In genomic region chr7:75830978-75831377, GRCh38 we compare ENCODE assay signal across 41 cellular contexts. TPM values are rescaled to one million over a fixed set of nuclear protein-coding genes. Genes with fewer than 3 reads are reported as not detected.
"Had no signal": no experiment of that assay in that cellular context is flagged by ENCODE, and none has a peak within 500 bp of the region (broad histone marks: within the 10 kb centered on the region; RNA-seq: fewer than 3 reads in every experiment).

No MANE protein-coding gene starts in this region.

- H3K36me3 Mint-ChIP-seq: activated CD4-positive, alpha-beta memory T cell treated with anti-CD3 and anti-CD28 coated beads for 36 hours; activated naive CD4-positive, alpha-beta T cell treated with anti-CD3 and anti-CD28 coated beads, Interleukin-2, amount 50 U/mL, for 72 hours; activated naive CD8-positive, alpha-beta T cell treated with anti-CD3 and anti-CD28 coated beads for 36 hours had no signal

- FAIRE-seq: astrocyte, TTC549 had no signal

- H3K4me1 Mint-ChIP-seq: activated B cell treated with CpG ODN at 0.5 μM for 24 hours; activated CD4-positive, alpha-beta T cell treated with anti-CD3 and anti-CD28 coated beads, Interleukin-2, amount 10 ng/mL, durations not matched to agents 24 days and 14 days; activated naive CD8-positive, alpha-beta T cell treated with anti-CD3 and anti-CD28 coated beads for 36 hours; activated T-helper 17 cell treated with anti-CD3 and anti-CD28 coated beads, Interleukin-2, amount 50 U/mL, for 72 hours; central memory CD8-positive, alpha-beta T cell had no signal

- H3K4me1 ChIP-seq: adrenal gland, body of pancreas, breast epithelium had no signal

- ATAC-seq: activated CD8-positive, alpha-beta T cell treated with anti-CD3 and anti-CD28 coated beads for 36 hours; activated naive CD4-positive, alpha-beta T cell treated with anti-CD3 and anti-CD28 coated beads, Interleukin-2, amount 50 U/mL, for 72 hours; activated T-cell treated with anti-CD3 and anti-CD28 coated beads, Interleukin-2, amount 50 U/mL, for 4 hours; activated T-cell treated with anti-CD3 and anti-CD28 coated beads, Interleukin-2, amount 50 U/mL, for 72 hours; activated T-helper 17 cell treated with anti-CD3 and anti-CD28 coated beads, Interleukin-2, amount 50 U/mL, for 72 hours; body of pancreas had no signal

- H3K4me3 ChIP-seq: adrenal gland, body of pancreas, breast epithelium, cardiac muscle cell had no signal

- DNase-seq: activated B cell treated with CpG ODN at 0.5 μM for 24 hours; activated CD4-positive, alpha-beta memory T cell treated with anti-CD3 and anti-CD28 coated beads for 36 hours; activated CD4-positive, alpha-beta T cell treated with anti-CD3 and anti-CD28 coated beads for 4 hours; activated CD4-positive, alpha-beta T cell treated with anti-CD3 and anti-CD28 coated beads, Interleukin-2, amount 10 ng/mL, durations not matched to agents 24 days and 14 days; activated CD4-positive, alpha-beta T cell treated with anti-CD3 and anti-CD28 coated beads, Interleukin-2, amount 50 U/mL, for 1 hour; activated CD4-positive, alpha-beta T cell treated with anti-CD3 and anti-CD28 coated beads, Interleukin-2, amount 50 U/mL, for 4 hours; activated CD4-positive, CD25-positive, alpha-beta regulatory T cell treated with anti-CD3 and anti-CD28 coated beads, Interleukin-2, amount 50 U/mL, for 72 hours; activated CD8-positive, alpha-beta memory T cell treated with anti-CD3 and anti-CD28 coated beads, Interleukin-2, amount 50 U/mL, for 4 hours; activated CD8-positive, alpha-beta T cell treated with anti-CD3 and anti-CD28 coated beads for 36 hours; activated effector memory CD4-positive, alpha-beta T cell treated with anti-CD3 and anti-CD28 coated beads, Interleukin-2, amount 50 U/mL, for 16 hours; activated gamma-delta T cell treated with Interleukin-2 at 50 U/mL for 16 hours; activated naive CD4-positive, alpha-beta T cell; activated naive CD4-positive, alpha-beta T cell treated with anti-CD3 and anti-CD28 coated beads for 36 hours; activated naive CD4-positive, alpha-beta T cell treated with anti-CD3 and anti-CD28 coated beads, Interleukin-2, amount 50 U/mL, for 16 hours; activated naive CD8-positive, alpha-beta T cell treated with anti-CD3 and anti-CD28 coated beads for 36 hours; activated T-cell treated with anti-CD3 and anti-CD28 coated beads for 4 hours; activated T-cell treated with anti-CD3 and anti-CD28 coated beads, Interleukin-2, amount 50 U/mL, for 1 hour; activated T-cell treated with anti-CD3 and anti-CD28 coated beads, Interleukin-2, amount 50 U/mL, for 4 hours; activated T-cell treated with anti-CD3 and anti-CD28 coated beads, Interleukin-2, amount 50 U/mL, for 72 hours; adrenal gland; amniotic stem cell; aorta; body of pancreas; brain microvascular endothelial cell; caudate nucleus; cerebellar nuclear complex; T-helper 2 cell; T-helper 9 cell had no signal

- H3K27me3 Mint-ChIP-seq: activated CD4-positive, alpha-beta T cell treated with anti-CD3 and anti-CD28 coated beads, Interleukin-2, amount 10 ng/mL, durations not matched to agents 24 days and 14 days; activated CD8-positive, alpha-beta T cell treated with anti-CD3 and anti-CD28 coated beads for 36 hours; activated T-helper 17 cell treated with anti-CD3 and anti-CD28 coated beads, Interleukin-2, amount 50 U/mL, for 72 hours had no signal

- H3K9me3 ChIP-seq: adrenal gland, body of pancreas, breast epithelium had no signal

- H3K27me3 ChIP-seq: adrenal gland, body of pancreas, brain microvascular endothelial cell, breast epithelium, cardiac muscle cell had no signal

- H3K36me3 ChIP-seq: adrenal gland, brain microvascular endothelial cell, breast epithelium, cardiac muscle cell had no signal

- H3K27ac Mint-ChIP-seq: activated B cell treated with CpG ODN at 0.5 μM for 24 hours; activated CD4-positive, alpha-beta memory T cell treated with anti-CD3 and anti-CD28 coated beads for 36 hours; activated CD4-positive, alpha-beta T cell treated with anti-CD3 and anti-CD28 coated beads, Interleukin-2, amount 10 ng/mL, durations not matched to agents 24 days and 14 days; activated CD8-positive, alpha-beta T cell treated with anti-CD3 and anti-CD28 coated beads for 36 hours; activated naive CD4-positive, alpha-beta T cell treated with anti-CD3 and anti-CD28 coated beads for 36 hours; activated naive CD8-positive, alpha-beta T cell treated with anti-CD3 and anti-CD28 coated beads for 36 hours; activated T-cell treated with anti-CD3 and anti-CD28 coated beads, Interleukin-2, amount 50 U/mL, for 72 hours; activated T-helper 1 cell treated with anti-CD3 and anti-CD28 coated beads, Interleukin-12 subunit alpha, Interleukin-12 subunit beta, Interleukin-2, Interleukin-4 antibody, amounts not matched to agents 30 ng/mL and 10 ng/mL and 1 ng/mL, durations not matched to agents 14 hours and 24 hours and 36 hours; activated T-helper 17 cell treated with anti-CD3 and anti-CD28 coated beads, Interleukin-2, amount 50 U/mL, for 72 hours; T-helper 1 cell treated with Interleukin-12 subunit alpha and Interleukin-12 subunit beta and Interleukin-4 antibody, amounts not matched to agents 30 μg/mL and 1 μg/mL, for 36 hours; T-helper 2 cell treated with Interferon-gamma antibody and Interleukin-4, amounts not matched to agents 5 μg/mL and 100 μg/mL, for 36 hours had no signal

- H3K9me3 Mint-ChIP-seq: activated B cell treated with CpG ODN at 0.5 μM for 24 hours; activated CD4-positive, alpha-beta memory T cell treated with anti-CD3 and anti-CD28 coated beads for 36 hours; activated CD4-positive, alpha-beta T cell treated with anti-CD3 and anti-CD28 coated beads, Interleukin-2, amount 10 ng/mL, durations not matched to agents 24 days and 14 days; activated CD8-positive, alpha-beta T cell treated with anti-CD3 and anti-CD28 coated beads for 36 hours; activated naive CD4-positive, alpha-beta T cell treated with anti-CD3 and anti-CD28 coated beads for 36 hours; activated naive CD4-positive, alpha-beta T cell treated with anti-CD3 and anti-CD28 coated beads, Interleukin-2, amount 50 U/mL, for 72 hours; activated naive CD8-positive, alpha-beta T cell treated with anti-CD3 and anti-CD28 coated beads for 36 hours; activated T-cell treated with anti-CD3 and anti-CD28 coated beads, Interleukin-2, amount 50 U/mL, for 4 hours; activated T-cell treated with anti-CD3 and anti-CD28 coated beads, Interleukin-2, amount 50 U/mL, for 72 hours; activated T-helper 1 cell treated with anti-CD3 and anti-CD28 coated beads, Interleukin-12 subunit alpha, Interleukin-12 subunit beta, Interleukin-2, Interleukin-4 antibody, amounts not matched to agents 30 ng/mL and 10 ng/mL and 1 ng/mL, durations not matched to agents 14 hours and 24 hours and 36 hours; activated T-helper 17 cell treated with anti-CD3 and anti-CD28 coated beads, Interleukin-2, amount 50 U/mL, for 72 hours; central memory CD8-positive, alpha-beta T cell; T-helper 1 cell treated with Interleukin-12 subunit alpha and Interleukin-12 subunit beta and Interleukin-4 antibody, amounts not matched to agents 30 μg/mL and 1 μg/mL, for 36 hours; T-helper 2 cell treated with Interferon-gamma antibody and Interleukin-4, amounts not matched to agents 5 μg/mL and 100 μg/mL, for 36 hours had no signal

- H3K27ac ChIP-seq: adrenal gland, body of pancreas, brain microvascular endothelial cell, breast epithelium, cardiac muscle cell, VCaP had no signal

- H3K4me3 Mint-ChIP-seq: activated B cell treated with CpG ODN at 0.5 μM for 24 hours; activated CD4-positive, alpha-beta memory T cell treated with anti-CD3 and anti-CD28 coated beads for 36 hours; activated CD4-positive, alpha-beta T cell treated with anti-CD3 and anti-CD28 coated beads, Interleukin-2, amount 10 ng/mL, durations not matched to agents 24 days and 14 days; activated CD8-positive, alpha-beta T cell treated with anti-CD3 and anti-CD28 coated beads for 36 hours; activated naive CD4-positive, alpha-beta T cell treated with anti-CD3 and anti-CD28 coated beads for 36 hours; activated naive CD8-positive, alpha-beta T cell treated with anti-CD3 and anti-CD28 coated beads for 36 hours; activated T-cell treated with anti-CD3 and anti-CD28 coated beads, Interleukin-2, amount 50 U/mL, for 4 hours; activated T-cell treated with anti-CD3 and anti-CD28 coated beads, Interleukin-2, amount 50 U/mL, for 72 hours; activated T-helper 1 cell treated with anti-CD3 and anti-CD28 coated beads, Interleukin-12 subunit alpha, Interleukin-12 subunit beta, Interleukin-2, Interleukin-4 antibody, amounts not matched to agents 30 ng/mL and 10 ng/mL and 1 ng/mL, durations not matched to agents 14 hours and 24 hours and 36 hours; activated T-helper 17 cell treated with anti-CD3 and anti-CD28 coated beads, Interleukin-2, amount 50 U/mL, for 72 hours; central memory CD8-positive, alpha-beta T cell; T-helper 1 cell treated with Interleukin-12 subunit alpha and Interleukin-12 subunit beta and Interleukin-4 antibody, amounts not matched to agents 30 μg/mL and 1 μg/mL, for 36 hours; T-helper 2 cell treated with Interferon-gamma antibody and Interleukin-4, amounts not matched to agents 5 μg/mL and 100 μg/mL, for 36 hours had no signal

RNA-seq across cellular contexts. Expression of gene CCL24, which starts 17.4 kb away (rescaled TPM):
- total RNA-seq: activated CD4-positive, alpha-beta memory T cell treated with anti-CD3 and anti-CD28 coated beads for 36 hours; activated CD4-positive, alpha-beta T cell treated with anti-CD3 and anti-CD28 coated beads, Interleukin-2, amount 10 ng/mL, durations not matched to agents 24 days and 14 days; activated CD8-positive, alpha-beta memory T cell treated with anti-CD3 and anti-CD28 coated beads for 36 hours; activated CD8-positive, alpha-beta T cell treated with anti-CD3 and anti-CD28 coated beads for 36 hours; activated naive CD4-positive, alpha-beta T cell treated with anti-CD3 and anti-CD28 coated beads for 36 hours; activated naive CD4-positive, alpha-beta T cell treated with anti-CD3 and anti-CD28 coated beads, Interleukin-2, amount 50 U/mL, for 72 hours; activated naive CD8-positive, alpha-beta T cell treated with anti-CD3 and anti-CD28 coated beads for 36 hours; activated T-cell treated with anti-CD3 and anti-CD28 coated beads, Interleukin-2, amount 50 U/mL, for 4 hours; activated T-helper 1 cell treated with anti-CD3 and anti-CD28 coated beads, Interleukin-12 subunit alpha, Interleukin-12 subunit beta, Interleukin-2, Interleukin-4 antibody, amounts not matched to agents 30 ng/mL and 10 ng/mL and 1 ng/mL, durations not matched to agents 14 hours and 24 hours and 36 hours; activated T-helper 17 cell treated with anti-CD3 and anti-CD28 coated beads, Interleukin-2, amount 50 U/mL, for 72 hours; astrocyte; body of pancreas; cardiac muscle cell; chondrocyte had no signal
- polyA plus RNA-seq: cardiac muscle cell had no signal

RNA-seq across cellular contexts. Expression of gene CCL26, which starts 59.0 kb away (rescaled TPM):
- total RNA-seq: activated B cell treated with CpG ODN at 0.5 μM for 24 hours; activated CD4-positive, alpha-beta T cell treated with anti-CD3 and anti-CD28 coated beads, Interleukin-2, amount 10 ng/mL, durations not matched to agents 24 days and 14 days; activated CD8-positive, alpha-beta memory T cell treated with anti-CD3 and anti-CD28 coated beads for 36 hours; activated CD8-positive, alpha-beta T cell treated with anti-CD3 and anti-CD28 coated beads for 36 hours; activated naive CD4-positive, alpha-beta T cell treated with anti-CD3 and anti-CD28 coated beads for 36 hours; activated naive CD4-positive, alpha-beta T cell treated with anti-CD3 and anti-CD28 coated beads, Interleukin-2, amount 50 U/mL, for 72 hours; activated naive CD8-positive, alpha-beta T cell treated with anti-CD3 and anti-CD28 coated beads for 36 hours; activated T-cell treated with anti-CD3 and anti-CD28 coated beads, Interleukin-2, amount 50 U/mL, for 4 hours; activated T-helper 1 cell treated with anti-CD3 and anti-CD28 coated beads, Interleukin-12 subunit alpha, Interleukin-12 subunit beta, Interleukin-2, Interleukin-4 antibody, amounts not matched to agents 30 ng/mL and 10 ng/mL and 1 ng/mL, durations not matched to agents 14 hours and 24 hours and 36 hours; activated T-helper 17 cell treated with anti-CD3 and anti-CD28 coated beads, Interleukin-2, amount 50 U/mL, for 72 hours; astrocyte; body of pancreas; cardiac muscle cell; chondrocyte had no signal
- polyA plus RNA-seq: cardiac muscle cell had no signal
